Comparison of ENCODE assay signal across 9 cellular contexts in genomic region chr11:9386086-9386485, GRCh38. TPM values are rescaled to one million over a fixed set of nuclear protein-coding genes. Genes with fewer than 3 reads are reported as not detected.
A peak's percentile ranks its signal among the peaks of the same experiment; 100 is the strongest.
DNase-seq lines count a peak whose midpoint lies in the region; ATAC-seq and TF ChIP-seq lines count a peak whose summit lies in the region.
"Had no signal": no experiment of that assay in that cellular context is flagged by ENCODE, and none has a peak within 500 bp of the region (broad histone marks: within the 10 kb centered on the region; RNA-seq: fewer than 3 reads in every experiment).

No MANE protein-coding gene starts in this region.

- no peaks in the 10 kb centered on the region for H3K9me3 Mint-ChIP-seq in T-helper 2 cell treated with Interferon-gamma antibody and Interleukin-4, amounts not matched to agents 5 μg/mL and 100 μg/mL, for 36 hours
- H3K9me3 Mint-ChIP-seq in activated CD4-positive, alpha-beta memory T cell treated with anti-CD3 and anti-CD28 coated beads for 36 hours, result no peaks in the 10 kb centered on the region
- H3K9me3 Mint-ChIP-seq in stimulated activated effector memory CD8-positive, alpha-beta T cell treated with anti-CD3 and anti-CD28 coated beads, Interleukin-12 subunit alpha, Interleukin-12 subunit beta, amount 100 ng/mL, for 72 hours, result peaks cover 2% of the 10 kb centered on the region

- H3K4me1 Mint-ChIP-seq in T-helper 2 cell treated with Interferon-gamma antibody and Interleukin-4, amounts not matched to agents 5 μg/mL and 100 μg/mL, for 36 hours (ENCODE audit: low read depth), result peaks cover 23% of the 10 kb centered on the region
- peaks cover 29% of the 10 kb centered on the region for H3K4me1 Mint-ChIP-seq in activated CD4-positive, alpha-beta memory T cell treated with anti-CD3 and anti-CD28 coated beads for 36 hours (ENCODE audit: low read depth)
- peaks cover 24% of the 10 kb centered on the region for H3K4me1 Mint-ChIP-seq in stimulated activated effector memory CD8-positive, alpha-beta T cell treated with anti-CD3 and anti-CD28 coated beads, Interleukin-12 subunit alpha, Interleukin-12 subunit beta, amount 100 ng/mL, for 72 hours

- no peak overlapping the region for H3K27ac Mint-ChIP-seq in T-helper 2 cell treated with Interferon-gamma antibody and Interleukin-4, amounts not matched to agents 5 μg/mL and 100 μg/mL, for 36 hours
- no peak overlapping the region for H3K27ac Mint-ChIP-seq in activated CD4-positive, alpha-beta memory T cell treated with anti-CD3 and anti-CD28 coated beads for 36 hours
- no peak overlapping the region for H3K27ac Mint-ChIP-seq in stimulated activated effector memory CD8-positive, alpha-beta T cell treated with anti-CD3 and anti-CD28 coated beads, Interleukin-12 subunit alpha, Interleukin-12 subunit beta, amount 100 ng/mL, for 72 hours

- H3K4me1 ChIP-seq in gastroesophageal sphincter, result peaks cover 0 to 82% (median 6%) of the 10 kb centered on the region in 3 donors

- no peaks in the 10 kb centered on the region for H3K27me3 ChIP-seq in gastroesophageal sphincter

- no peaks in the 10 kb centered on the region for H3K36me3 ChIP-seq in gastroesophageal sphincter

- TF ChIP-seq EP300 in gastroesophageal sphincter (IDR thresholded peaks at IDR 0.05), result no peak

- peak overlapping the region in 3 of 4 donors; percentile 25 to 97 (median 96) for H3K27ac ChIP-seq in gastroesophageal sphincter

- peak overlapping the region in 1 of 2 donors; percentile 82 for H3K4me3 ChIP-seq in gastroesophageal sphincter

- 35 to 42% methylated on average over 2 of the region's 2 CpGs for WGBS in gastroesophageal sphincter (ENCODE audit: low coverage in 1 of 2), 2 donors

- H3K9me3 ChIP-seq in gastroesophageal sphincter, result no peaks in the 10 kb centered on the region

- DNase-seq in T-helper 2 cell treated with Interferon-gamma antibody and Interleukin-4, amounts not matched to agents 5 μg/mL and 100 μg/mL, for 36 hours (ENCODE audit: low spot score), result no peak
- no peak for DNase-seq in T-helper 2 cell
- no peak for DNase-seq in activated CD4-positive, alpha-beta memory T cell treated with anti-CD3 and anti-CD28 coated beads for 36 hours
- DNase-seq in stimulated activated effector memory CD8-positive, alpha-beta T cell treated with anti-CD3 and anti-CD28 coated beads, Interleukin-12 subunit alpha, Interleukin-12 subunit beta, amount 100 ng/mL, for 72 hours (ENCODE audit: low spot score in 2 of 2), result no peak
- no peak for DNase-seq in Ammon's horn (ENCODE audit: low spot score)
- DNase-seq in SW480 (ENCODE audit: low spot score), result no peak
- DNase-seq in COLO829 (ENCODE audit: low spot score), result no peak
- DNase-seq: NCI-H187 treated with DMSO at 0.1 percent for 48 hours had no signal

- H3K36me3 Mint-ChIP-seq in T-helper 2 cell treated with Interferon-gamma antibody and Interleukin-4, amounts not matched to agents 5 μg/mL and 100 μg/mL, for 36 hours (ENCODE audit: low read depth), result peaks cover 18% of the 10 kb centered on the region
- H3K36me3 Mint-ChIP-seq in activated CD4-positive, alpha-beta memory T cell treated with anti-CD3 and anti-CD28 coated beads for 36 hours, result peaks cover 16% of the 10 kb centered on the region
- H3K36me3 Mint-ChIP-seq in stimulated activated effector memory CD8-positive, alpha-beta T cell treated with anti-CD3 and anti-CD28 coated beads, Interleukin-12 subunit alpha, Interleukin-12 subunit beta, amount 100 ng/mL, for 72 hours, result peaks cover 71% of the 10 kb centered on the region

- CTCF ChIA-PET in activated CD4-positive, alpha-beta memory T cell treated with anti-CD3 and anti-CD28 coated beads for 36 hours (lab: Charles Lee), result interaction anchor here (0.5 to 3.1 kb wide), 8 partner anchors 23 to 353 kb away, joined by 3 to 13 read pairs (median 3); partner anchors contain the start of genes DENND5A, TMEM41B and ZNF143

- no peaks in the 10 kb centered on the region for H3K27me3 Mint-ChIP-seq in T-helper 2 cell treated with Interferon-gamma antibody and Interleukin-4, amounts not matched to agents 5 μg/mL and 100 μg/mL, for 36 hours (ENCODE audit: low read depth)
- H3K27me3 Mint-ChIP-seq in activated CD4-positive, alpha-beta memory T cell treated with anti-CD3 and anti-CD28 coated beads for 36 hours, result no peaks in the 10 kb centered on the region

- POLR2A ChIA-PET in activated CD4-positive, alpha-beta memory T cell treated with anti-CD3 and anti-CD28 coated beads for 36 hours (lab: Charles Lee), result interaction anchor here (1.0 to 3.0 kb wide), 5 partner anchors 9 to 121 kb away, joined by 3 to 31 read pairs (median 13); partner anchors contain the start of genes DENND5A and ZNF143

- H3K4me3 Mint-ChIP-seq in T-helper 2 cell treated with Interferon-gamma antibody and Interleukin-4, amounts not matched to agents 5 μg/mL and 100 μg/mL, for 36 hours, result peak overlapping the region; percentile 95
- H3K4me3 Mint-ChIP-seq in activated CD4-positive, alpha-beta memory T cell treated with anti-CD3 and anti-CD28 coated beads for 36 hours, result peak overlapping the region; percentile 96
- H3K4me3 Mint-ChIP-seq in stimulated activated effector memory CD8-positive, alpha-beta T cell treated with anti-CD3 and anti-CD28 coated beads, Interleukin-12 subunit alpha, Interleukin-12 subunit beta, amount 100 ng/mL, for 72 hours, result peak overlapping the region; percentile 94

- no peak for ATAC-seq in gastroesophageal sphincter
- ATAC-seq in stimulated activated effector memory CD8-positive, alpha-beta T cell treated with anti-CD3 and anti-CD28 coated beads, Interleukin-12 subunit alpha, Interleukin-12 subunit beta, amount 100 ng/mL, for 72 hours, result no peak

- TF ChIP-seq POLR2A in gastroesophageal sphincter (IDR thresholded peaks at IDR 0.05), result no peak

- intact Hi-C loops in activated CD4-positive, alpha-beta memory T cell treated with anti-CD3 and anti-CD28 coated beads for 36 hours (cut with micrococcal nuclease), result loop anchor here (10.0 kb wide), 1 partner anchor 221 kb away; no protein-coding TSS in a partner anchor

- no peak for TF ChIP-seq CTCF in gastroesophageal sphincter (IDR thresholded peaks at IDR 0.05)

RNA-seq across cellular contexts. Expression of gene IPO7, which starts 1.6 kb away (rescaled TPM):
- total RNA-seq in activated CD4-positive, alpha-beta memory T cell treated with anti-CD3 and anti-CD28 coated beads for 36 hours, result 100 to 1,000 TPM; 161 to 172 TPM
- 100 to 1,000 TPM; 126 to 150 (median 136) TPM for total RNA-seq in gastroesophageal sphincter
